ENCODE assay signal across 1 cellular context in genomic region chr1:117795190-117795589, GRCh38.
TF ChIP-seq lines count a peak whose summit lies in the region.

No MANE protein-coding gene starts in this region.

TF ChIP-seq in SK-N-SH, 30 proteins besides CTCF, POLR2A, EP300 and RAD21 (continued from another document):
- TF ChIP-seq, protein P1, sequence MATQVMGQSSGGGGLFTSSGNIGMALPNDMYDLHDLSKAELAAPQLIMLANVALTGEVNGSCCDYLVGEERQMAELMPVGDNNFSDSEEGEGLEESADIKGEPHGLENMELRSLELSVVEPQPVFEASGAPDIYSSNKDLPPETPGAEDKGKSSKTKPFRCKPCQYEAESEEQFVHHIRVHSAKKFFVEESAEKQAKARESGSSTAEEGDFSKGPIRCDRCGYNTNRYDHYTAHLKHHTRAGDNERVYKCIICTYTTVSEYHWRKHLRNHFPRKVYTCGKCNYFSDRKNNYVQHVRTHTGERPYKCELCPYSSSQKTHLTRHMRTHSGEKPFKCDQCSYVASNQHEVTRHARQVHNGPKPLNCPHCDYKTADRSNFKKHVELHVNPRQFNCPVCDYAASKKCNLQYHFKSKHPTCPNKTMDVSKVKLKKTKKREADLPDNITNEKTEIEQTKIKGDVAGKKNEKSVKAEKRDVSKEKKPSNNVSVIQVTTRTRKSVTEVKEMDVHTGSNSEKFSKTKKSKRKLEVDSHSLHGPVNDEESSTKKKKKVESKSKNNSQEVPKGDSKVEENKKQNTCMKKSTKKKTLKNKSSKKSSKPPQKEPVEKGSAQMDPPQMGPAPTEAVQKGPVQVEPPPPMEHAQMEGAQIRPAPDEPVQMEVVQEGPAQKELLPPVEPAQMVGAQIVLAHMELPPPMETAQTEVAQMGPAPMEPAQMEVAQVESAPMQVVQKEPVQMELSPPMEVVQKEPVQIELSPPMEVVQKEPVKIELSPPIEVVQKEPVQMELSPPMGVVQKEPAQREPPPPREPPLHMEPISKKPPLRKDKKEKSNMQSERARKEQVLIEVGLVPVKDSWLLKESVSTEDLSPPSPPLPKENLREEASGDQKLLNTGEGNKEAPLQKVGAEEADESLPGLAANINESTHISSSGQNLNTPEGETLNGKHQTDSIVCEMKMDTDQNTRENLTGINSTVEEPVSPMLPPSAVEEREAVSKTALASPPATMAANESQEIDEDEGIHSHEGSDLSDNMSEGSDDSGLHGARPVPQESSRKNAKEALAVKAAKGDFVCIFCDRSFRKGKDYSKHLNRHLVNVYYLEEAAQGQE (IDR thresholded peaks at IDR 0.05; ENCODE audit: low read depth, low read length) = no peak
- TF ChIP-seq RCOR1 (IDR thresholded peaks at IDR 0.05; ENCODE audit: low read length) (no peak), GATA2 (CRISPR knock-in tag; IDR thresholded peaks at IDR 0.05) (no peak), SIN3A (IDR thresholded peaks at IDR 0.05; ENCODE audit: borderline replicate concordance, low read depth, low read length) (no peak), TEAD4 (IDR thresholded peaks at IDR 0.05; ENCODE audit: borderline replicate concordance, insufficient read depth) (peak; percentile 63), TCF12 (IDR thresholded peaks at IDR 0.05) (peak; percentile 97), POLR2AphosphoS5 (IDR thresholded peaks at IDR 0.05; ENCODE audit: low read depth, low read length) (no peak; the same call in 1 of the 2 replicates), RXRA (IDR thresholded peaks at IDR 0.05; ENCODE audit: borderline replicate concordance, low read depth) (peak; percentile 49; the same call in 1 of the 2 replicates), FOXJ3 (CRISPR knock-in tag; IDR thresholded peaks at IDR 0.05) (no peak)
TF ChIP-seq in SK-N-SH: peak in this region for 8.
